ENCODE assay signal across 8 cellular contexts in the genomic region with DNA sequence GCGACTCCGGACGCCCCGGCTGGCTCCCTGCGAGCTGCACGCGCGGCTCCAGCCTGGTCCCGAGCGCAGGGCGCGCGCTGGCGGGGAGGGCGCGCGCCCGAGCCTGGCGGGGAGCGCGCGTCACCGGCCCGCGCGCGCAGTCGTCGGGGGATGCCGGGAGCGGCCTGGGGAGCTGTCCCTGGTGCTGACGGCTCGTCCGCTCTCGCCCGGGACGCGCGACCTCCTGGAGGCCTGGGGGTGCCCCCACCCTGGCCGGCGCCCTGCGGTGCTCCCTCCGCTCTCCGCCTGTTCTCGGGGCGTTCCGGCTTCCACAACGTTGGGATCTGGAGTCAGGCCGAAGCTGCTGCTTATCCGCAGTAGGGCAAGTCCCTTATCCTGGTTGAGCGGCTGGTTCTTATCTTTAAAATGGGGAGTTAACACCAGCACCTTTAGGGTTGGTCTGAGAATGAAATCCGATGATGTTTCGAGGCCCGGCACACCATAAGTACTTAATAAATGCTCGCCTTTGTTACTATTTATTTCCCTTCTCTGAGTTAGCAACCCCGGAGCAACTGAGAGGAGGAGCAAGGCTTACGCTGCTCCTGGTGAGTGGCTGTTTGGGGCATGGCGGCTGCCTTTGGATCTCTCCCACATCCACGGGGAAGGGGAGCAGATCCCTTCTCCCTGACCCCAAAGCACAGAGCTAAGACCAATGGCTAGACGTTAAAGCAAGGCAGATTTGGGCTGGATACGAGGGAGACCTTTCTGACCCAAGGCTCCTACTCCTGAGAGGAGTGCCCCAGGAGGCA. TPM values are rescaled to one million over a fixed set of nuclear protein-coding genes. Genes with fewer than 3 reads are reported as not detected.
A peak's percentile ranks its signal among the peaks of the same experiment; 100 is the strongest.
DNase-seq lines count a peak whose midpoint lies in the region; ATAC-seq and TF ChIP-seq lines count a peak whose summit lies in the region.

Gene FAM163B, minus strand, starts transcription at position 79 of the 788 bp plus-strand sequence. CDS start 29,166 bp downstream, outside the sequence.

- H2BK120ac ChIP-seq in mesendoderm (ENCODE audit: low read depth, low read length), result no peak within 1 kb of the TSS

- no peak within 1 kb of the TSS for H3K18ac ChIP-seq in mesendoderm (ENCODE audit: low read length)

- no peak within 1 kb of the TSS for H3K27ac Mint-ChIP-seq in chondrocyte (ENCODE audit: unreplicated experiment)

- no TSS peak for BruUV-seq in PC-3 (replicated peaks; lab: Mats Ljungman, UMichigan)

- H3K4me2 ChIP-seq in mesendoderm (ENCODE audit: low read length) (peak within 1 kb of the TSS; percentile 39), PC-3 (ENCODE audit: low read length) (no peak within 1 kb of the TSS)

- H3F3A ChIP-seq in PC-3 (ENCODE audit: low read length, unreplicated experiment), result no peaks in the 10 kb centered on the region

- no peaks in the 10 kb centered on the region for H3K9me3 Mint-ChIP-seq in chondrocyte (ENCODE audit: low read depth)

- peak within 1 kb of the TSS; percentile 13 for H3K4me3 Mint-ChIP-seq in chondrocyte (ENCODE audit: unreplicated experiment)

- CTCF ChIA-PET in PC-3 (lab: Charles Lee), result interaction anchor here (0.5 kb wide), 1 partner anchor 424 kb away, joined by 4 read pairs; no protein-coding TSS in a partner anchor

- no peak for TF ChIP-seq CTCF in chondrocyte (IDR thresholded peaks at IDR 0.05)
- TF ChIP-seq CTCF in upper lobe of right lung (IDR thresholded peaks at IDR 0.05), result no peak
- TF ChIP-seq CTCF in PC-3 (conservative IDR thresholded peaks at IDR 0.05; ENCODE audit: low read depth, low read length), result no peak

- H4K20me1 ChIP-seq in PC-3 (ENCODE audit: low read length), result no peaks in the 10 kb centered on the region

- no peak within 1 kb of the TSS for H2AK5ac ChIP-seq in mesendoderm (ENCODE audit: low read length)

- no peak within 1 kb of the TSS for H3K4ac ChIP-seq in mesendoderm (ENCODE audit: low read depth, low read length)

- no peak within 1 kb of the TSS for H4K8ac ChIP-seq in mesendoderm (ENCODE audit: low read depth, low read length)

- no peaks in the 10 kb centered on the region for H3K9me2 ChIP-seq in PC-3 (replicated peaks; ENCODE audit: low read length)

- no peaks in the 10 kb centered on the region for H3K9me3 ChIP-seq in upper lobe of right lung
- H3K9me3 ChIP-seq in effector memory CD4-positive, alpha-beta T cell (ENCODE audit: control insufficient read depth, low read length), result no peaks in the 10 kb centered on the region
- H3K9me3 ChIP-seq in PC-3 (ENCODE audit: low read length), result no peaks in the 10 kb centered on the region

- H3K27ac ChIP-seq in mesendoderm (ENCODE audit: low read depth, low read length) (no peak within 1 kb of the TSS), upper lobe of right lung (no peak within 1 kb of the TSS), PC-3 (ENCODE audit: low read length) (no peak within 1 kb of the TSS)
- no peak within 1 kb of the TSS for H3K27ac ChIP-seq in effector memory CD4-positive, alpha-beta T cell (ENCODE audit: insufficient read depth, low read length, poor library complexity, severe bottlenecking)

- H3K36me3 Mint-ChIP-seq in chondrocyte (ENCODE audit: low read depth), result no peaks in the 10 kb centered on the region

- H3K56ac ChIP-seq in mesendoderm (ENCODE audit: low read length), result no peak within 1 kb of the TSS

- H3K4me3 ChIP-seq in mesendoderm (ENCODE audit: low read length) (no peak within 1 kb of the TSS), upper lobe of right lung (no peak within 1 kb of the TSS), PC-3 (ENCODE audit: low read length) (no peak within 1 kb of the TSS)
- no peak within 1 kb of the TSS for H3K4me3 ChIP-seq in effector memory CD4-positive, alpha-beta T cell (ENCODE audit: insufficient read depth, low read depth, low read length, poor library complexity, severe bottlenecking)

- no peak within 1 kb of the TSS for H2BK15ac ChIP-seq in mesendoderm (replicated peaks; ENCODE audit: low read depth)

- H3K27me3 Mint-ChIP-seq in chondrocyte (ENCODE audit: low read depth), result peaks cover 78% of the 10 kb centered on the region

- DNase-seq in Caki2 (ENCODE audit: low read depth), result peak; percentile 65
- peak; percentile 11 for DNase-seq in T follicular helper cell (ENCODE audit: low read depth)
- DNase-seq in chondrocyte (ENCODE audit: low spot score), result peak; percentile 90
- DNase-seq in mesendoderm, result peak; percentile 67
- DNase-seq in upper lobe of right lung, result no peak
- DNase-seq in effector memory CD4-positive, alpha-beta T cell, result no peak
- DNase-seq in GM19240 (ENCODE audit: insufficient read length, low spot score), result no peak
- DNase-seq in PC-3, result no peak

- intact Hi-C loops in upper lobe of right lung (cut with DNase I), result no loop called here
- intact Hi-C loops in PC-3 (cut with micrococcal nuclease), result no loop called here

- POLR2A ChIA-PET in PC-3 (lab: Charles Lee; ENCODE audit: unreplicated experiment), result no interaction called here

- H3K23ac ChIP-seq in mesendoderm (ENCODE audit: low read length), result no peak within 1 kb of the TSS

- H3K4me1 Mint-ChIP-seq in chondrocyte (ENCODE audit: low read depth), result peaks cover 5% of the 10 kb centered on the region

- no peak within 1 kb of the TSS for H4K5ac ChIP-seq in mesendoderm (ENCODE audit: low read length)

- H3K36me3 ChIP-seq in mesendoderm (ENCODE audit: control insufficient read depth, insufficient read depth, low read length) (no peaks in the 10 kb centered on the region), upper lobe of right lung (no peaks in the 10 kb centered on the region), PC-3 (ENCODE audit: low read depth, low read length) (no peaks in the 10 kb centered on the region)
- no peaks in the 10 kb centered on the region for H3K36me3 ChIP-seq in effector memory CD4-positive, alpha-beta T cell (ENCODE audit: control insufficient read depth, insufficient read depth, low read length)

- H3K9ac ChIP-seq in mesendoderm (ENCODE audit: low read length) (peak within 1 kb of the TSS; percentile 18), PC-3 (ENCODE audit: low read length) (no peak within 1 kb of the TSS)

- WGBS in mesendoderm (ENCODE audit: extremely low coverage, insufficient coverage, low lambda C conversion rate), result no CpG with 5 or more reads among the region's 61 CpGs

- H2BK5ac ChIP-seq in mesendoderm (ENCODE audit: low read length), result no peak within 1 kb of the TSS

- in situ Hi-C loops in Caki2 (cut with HindIII; ENCODE audit: low pct_unique_long_range_greater_than_20kb, low sequenced_read_pairs), result no loop called here

- H3K27me3 ChIP-seq in mesendoderm (ENCODE audit: insufficient read depth, low read length, poor library complexity), result peaks cover 4% of the 10 kb centered on the region
- peaks cover 60% of the 10 kb centered on the region for H3K27me3 ChIP-seq in upper lobe of right lung
- peaks cover 9% of the 10 kb centered on the region for H3K27me3 ChIP-seq in effector memory CD4-positive, alpha-beta T cell (replicated peaks; ENCODE audit: control insufficient read depth, insufficient read depth, low read length, poor library complexity, severe bottlenecking)
- peaks cover 76% of the 10 kb centered on the region for H3K27me3 ChIP-seq in PC-3 (ENCODE audit: low read length)

- H3K79me2 ChIP-seq in mesendoderm (ENCODE audit: control insufficient read depth, insufficient read depth, low read length) (no peaks in the 10 kb centered on the region), PC-3 (ENCODE audit: low read length) (no peaks in the 10 kb centered on the region)

- peak; percentile 67 for ATAC-seq in upper lobe of right lung
- ATAC-seq in PC-3, result no peak; the same call in 1 of the 2 replicates

- no peak within 1 kb of the TSS for H2AFZ ChIP-seq in PC-3 (ENCODE audit: low read length)

- H3K79me1 ChIP-seq in mesendoderm (ENCODE audit: low read length), result no peaks in the 10 kb centered on the region

- H3K4me1 ChIP-seq in mesendoderm (ENCODE audit: control insufficient read depth, low read depth, low read length) (no peaks in the 10 kb centered on the region), upper lobe of right lung (no peaks in the 10 kb centered on the region), PC-3 (ENCODE audit: insufficient read depth, low read length) (no peaks in the 10 kb centered on the region)
- no peaks in the 10 kb centered on the region for H3K4me1 ChIP-seq in effector memory CD4-positive, alpha-beta T cell (ENCODE audit: control insufficient read depth, insufficient read depth, low read length, poor library complexity, severe bottlenecking)

RNA-seq across cellular contexts. Expression of gene FAM163B, which starts in this region (rescaled TPM):
- not detected in 2 replicates for total RNA-seq in Caki2 (2014; rRNA removed; shearing (Covaris generic); ENCODE audit: low replicate concordance)
- not detected in 3 replicates for total RNA-seq in chondrocyte
- polyA plus RNA-seq in mesendoderm (2013, experiment 1 of 2), result 0.14 TPM
- 0.13 TPM for polyA plus RNA-seq in mesendoderm (2013, experiment 2 of 2)
- total RNA-seq in upper lobe of right lung, result not detected
- not detected in 2 replicates for total RNA-seq in PC-3 (2014; rRNA removed)

Comparison
In these comparisons a context has a peak if more than half of its experiments do, and no peak if none do; other contexts are left out.
1. Peak in DNase-seq in Caki2; RNA of the gene not detected or under 1 TPM.
2. Peak in DNase-seq in chondrocyte; RNA of the gene not detected or under 1 TPM.
3. Peak in ATAC-seq in upper lobe of right lung; RNA of the gene not detected or under 1 TPM.
4. DNase-seq: peak in T follicular helper cell (single experiment) and mesendoderm (single experiment); none in upper lobe of right lung (single experiment), effector memory CD4-positive, alpha-beta T cell (0 of 3), GM19240 (single experiment) and PC-3 (single experiment).